ENCODE assay signal across 25 cellular contexts in the genomic region with DNA sequence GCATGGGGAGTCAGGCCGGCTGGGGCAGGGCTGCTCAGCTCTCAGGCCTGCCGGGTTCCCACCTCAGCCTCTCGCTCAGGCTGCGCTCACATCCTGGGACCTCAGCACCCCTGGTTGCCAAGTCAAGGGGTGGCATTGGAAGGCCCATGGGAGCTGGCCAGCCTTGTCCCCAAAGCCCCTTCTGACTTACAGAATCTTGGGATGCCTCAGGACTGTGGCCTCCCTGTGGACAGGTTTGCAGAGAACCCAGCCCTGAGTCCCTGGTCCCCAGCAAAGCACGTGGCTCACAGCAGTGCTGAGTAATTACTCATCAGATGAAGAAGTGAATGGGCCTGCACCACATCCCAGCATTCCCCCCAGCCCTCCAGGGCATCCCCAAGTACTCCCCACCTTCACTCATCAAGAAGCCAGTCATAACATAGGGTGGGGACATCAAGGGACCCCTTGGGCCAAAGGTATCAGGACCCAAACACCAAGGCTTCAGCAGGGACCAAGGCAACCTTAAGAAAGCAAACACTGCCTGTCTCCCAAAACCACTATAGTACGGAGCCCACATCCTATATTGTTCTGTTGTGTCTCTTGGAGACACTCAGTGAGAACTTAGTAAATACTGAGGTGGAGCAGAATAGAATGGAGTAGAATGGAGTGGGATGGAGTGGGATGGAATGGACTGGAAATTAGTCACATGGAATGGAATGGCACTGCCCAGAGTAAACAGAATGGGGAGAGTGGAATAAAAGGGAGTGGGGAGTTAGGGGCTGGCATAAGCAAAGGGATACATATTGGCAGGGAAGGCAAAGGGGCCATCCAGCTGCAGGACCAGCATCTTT. TPM values are rescaled to one million over a fixed set of nuclear protein-coding genes. Genes with fewer than 3 reads are reported as not detected.
"Had no signal": no experiment of that assay in that cellular context is flagged by ENCODE, and none has a peak within 500 bp of the region (broad histone marks: within the 10 kb centered on the region; RNA-seq: fewer than 3 reads in every experiment).

No MANE protein-coding gene starts in this region.

- H3K27me3 Mint-ChIP-seq: natural killer cell treated with Interleukin-12 subunit alpha and Interleukin-12 subunit beta and Interleukin-15 and Interleukin-18, amount 100 ng/mL, for 72 hours had no signal

- H3K4me3 Mint-ChIP-seq: activated naive CD4-positive, alpha-beta T cell treated with anti-CD3 and anti-CD28 coated beads for 36 hours; activated T-cell treated with anti-CD3 and anti-CD28 coated beads, Interleukin-2, amount 50 U/mL, for 4 hours; brain; endodermal cell; natural killer cell treated with Interleukin-12 subunit alpha and Interleukin-12 subunit beta and Interleukin-15 and Interleukin-18, amount 100 ng/mL, for 72 hours had no signal

- H3K4me3 ChIP-seq: colonic mucosa, lung, tibial artery, uterus had no signal

- H3K4me1 Mint-ChIP-seq: brain, endodermal cell had no signal

- H3K27me3 ChIP-seq: colonic mucosa, uterus had no signal

- H3K27ac Mint-ChIP-seq: activated naive CD4-positive, alpha-beta T cell treated with anti-CD3 and anti-CD28 coated beads for 36 hours; brain; endodermal cell; natural killer cell treated with Interleukin-12 subunit alpha and Interleukin-12 subunit beta and Interleukin-15 and Interleukin-18, amount 100 ng/mL, for 72 hours had no signal

- H3K27ac ChIP-seq: colonic mucosa, tibial artery, uterus had no signal

- H3K4me1 ChIP-seq: colonic mucosa, tibial artery, uterus had no signal

- H3K36me3 Mint-ChIP-seq: brain; natural killer cell treated with Interleukin-12 subunit alpha and Interleukin-12 subunit beta and Interleukin-15 and Interleukin-18, amount 100 ng/mL, for 72 hours had no signal

- DNase-seq: activated CD4-positive, alpha-beta T cell treated with anti-CD3 and anti-CD28 coated beads, Interleukin-2, amount 50 U/mL, for 1 hour; activated CD4-positive, CD25-positive, alpha-beta regulatory T cell treated with anti-CD3 and anti-CD28 coated beads, Interleukin-2, amount 50 U/mL, for 72 hours; activated CD8-positive, alpha-beta memory T cell treated with anti-CD3 and anti-CD28 coated beads, Interleukin-2, amount 50 U/mL, for 4 hours; activated naive CD4-positive, alpha-beta T cell treated with anti-CD3 and anti-CD28 coated beads for 36 hours; activated T-cell treated with anti-CD3 and anti-CD28 coated beads, Interleukin-2, amount 50 U/mL, for 4 hours; anterior cingulate cortex; central memory CD4-positive, alpha-beta T cell; colonic mucosa; endodermal cell; foreskin melanocyte; occipital lobe; retina; stimulated activated CD4-positive, alpha-beta T cell treated with anti-CD3 and anti-CD28 coated beads, Interleukin-12 subunit alpha, Interleukin-12 subunit beta, amount 100 ng/mL, for 4 hours; stimulated activated CD4-positive, alpha-beta T cell treated with anti-CD3 and anti-CD28 coated beads, Interleukin-2, amount 100 ng/mL, for 24 hours; stimulated activated naive CD4-positive, alpha-beta T cell treated with Interleukin-2 at 50 U/mL for 16 hours; substantia nigra; tibial artery; uterus had no signal

- H3K9me3 Mint-ChIP-seq: activated naive CD4-positive, alpha-beta T cell treated with anti-CD3 and anti-CD28 coated beads for 36 hours; activated T-cell treated with anti-CD3 and anti-CD28 coated beads, Interleukin-2, amount 50 U/mL, for 4 hours; endodermal cell; natural killer cell treated with Interleukin-12 subunit alpha and Interleukin-12 subunit beta and Interleukin-15 and Interleukin-18, amount 100 ng/mL, for 72 hours had no signal

- ATAC-seq: activated T-cell treated with anti-CD3 and anti-CD28 coated beads, Interleukin-2, amount 50 U/mL, for 4 hours; natural killer cell treated with Interleukin-12 subunit alpha and Interleukin-12 subunit beta and Interleukin-15 and Interleukin-18, amount 100 ng/mL, for 72 hours had no signal

- H3K9me3 ChIP-seq: colonic mucosa, tibial artery, uterus had no signal

- H3K36me3 ChIP-seq: colonic mucosa, tibial artery, uterus had no signal

RNA-seq across cellular contexts. Expression of a gene that starts 3.6 kb away (rescaled TPM):
- total RNA-seq: activated naive CD4-positive, alpha-beta T cell treated with anti-CD3 and anti-CD28 coated beads for 36 hours; endodermal cell; epithelial cell of proximal tubule; fibroblast of lung; natural killer cell treated with Interleukin-12 subunit alpha and Interleukin-12 subunit beta and Interleukin-15 and Interleukin-18, amount 100 ng/mL, for 72 hours; occipital lobe; posterior vena cava; T-helper 1 cell treated with Interleukin-12 subunit alpha and Interleukin-12 subunit beta and Interleukin-4 antibody, amounts not matched to agents 30 ng/mL and 1 ng/mL, for 36 hours had no signal

RNA-seq across cellular contexts. Expression of a gene that starts 37.0 kb away (rescaled TPM):
- total RNA-seq: activated T-cell treated with anti-CD3 and anti-CD28 coated beads, Interleukin-2, amount 50 U/mL, for 4 hours; fibroblast of lung; natural killer cell treated with Interleukin-12 subunit alpha and Interleukin-12 subunit beta and Interleukin-15 and Interleukin-18, amount 100 ng/mL, for 72 hours had no signal
